In genomic region chr5:135834639-135835529, GRCh38 we compare ENCODE assay signal across 8 cellular contexts. TPM values are rescaled to one million over a fixed set of nuclear protein-coding genes. Genes with fewer than 3 reads are reported as not detected.
A peak's percentile ranks its signal among the peaks of the same experiment; 100 is the strongest.
DNase-seq lines count a peak whose midpoint lies in the region; ATAC-seq and TF ChIP-seq lines count a peak whose summit lies in the region.

Gene SLC25A48, plus strand, starts transcription at chr5:135834663. Its CDS starts 185 bp downstream, at chr5:135834848.

- CTCF ChIA-PET in activated CD4-positive, alpha-beta T cell treated with anti-CD3 and anti-CD28 coated beads, Interleukin-2, amount 10 ng/mL, durations not matched to agents 7 days and 5 days (lab: Charles Lee): interaction anchor here (0.9 kb wide), 2 partner anchors 8 to 283 kb away, joined by 3 read pairs; no protein-coding TSS in a partner anchor

- peak; percentile 75 for TF ChIP-seq CTCF in LNCAP (IDR thresholded peaks at IDR 0.05)

- POLR2A ChIA-PET in activated CD4-positive, alpha-beta T cell treated with anti-CD3 and anti-CD28 coated beads, Interleukin-2, amount 10 ng/mL, durations not matched to agents 7 days and 5 days (lab: Charles Lee): no interaction called here

- peaks cover 5% of the 10 kb centered on the region for H3K9me3 Mint-ChIP-seq in activated CD4-positive, alpha-beta T cell treated with anti-CD3 and anti-CD28 coated beads, Interleukin-2, amount 10 ng/mL, durations not matched to agents 7 days and 5 days

- peaks cover 47% of the 10 kb centered on the region for H3K27me3 Mint-ChIP-seq in activated CD4-positive, alpha-beta T cell treated with anti-CD3 and anti-CD28 coated beads, Interleukin-2, amount 10 ng/mL, durations not matched to agents 7 days and 5 days

- peak; percentile 19 to 45 (median 27) for DNase-seq in stimulated activated CD4-positive, alpha-beta T cell treated with anti-CD3 and anti-CD28 coated beads, Interleukin-12 subunit alpha, Interleukin-12 subunit beta, amount 100 ng/mL, for 48 hours (ENCODE audit: low read depth in 2 of 3, low spot score in 1 of 3)
- DNase-seq in stimulated activated CD4-positive, alpha-beta T cell treated with anti-CD3 and anti-CD28 coated beads, Interleukin-12 subunit alpha, Interleukin-12 subunit beta, amount 100 ng/mL, for 4 hours: no peak
- DNase-seq in activated CD4-positive, alpha-beta T cell treated with anti-CD3 and anti-CD28 coated beads, Interleukin-2, amount 10 ng/mL, durations not matched to agents 7 days and 5 days: peak; percentile 37
- DNase-seq in glomerular visceral epithelial cell (ENCODE audit: extremely low spot score) (peak; percentile 61), posterior cingulate gyrus (peak; percentile 53 to 95 (median 70)), GDM1 (lab: John Stamatoyannopoulos, UW) (no peak)

- no peak for ATAC-seq in GM19023 (IDR thresholded peaks at IDR 0.05; ENCODE audit: unreplicated experiment)

- H3K4me1 Mint-ChIP-seq in activated CD4-positive, alpha-beta T cell treated with anti-CD3 and anti-CD28 coated beads, Interleukin-2, amount 10 ng/mL, durations not matched to agents 7 days and 5 days: peaks cover 3% of the 10 kb centered on the region

- H3K4me3 Mint-ChIP-seq in activated CD4-positive, alpha-beta T cell treated with anti-CD3 and anti-CD28 coated beads, Interleukin-2, amount 10 ng/mL, durations not matched to agents 7 days and 5 days: no peak within 1 kb of the TSS

- no peaks in the 10 kb centered on the region for H3K36me3 Mint-ChIP-seq in activated CD4-positive, alpha-beta T cell treated with anti-CD3 and anti-CD28 coated beads, Interleukin-2, amount 10 ng/mL, durations not matched to agents 7 days and 5 days (ENCODE audit: low read depth)

- intact Hi-C loops in posterior cingulate gyrus (cut with DNase I): loop anchor here (5.0 kb wide), 2 partner anchors 47 to 368 kb away; no protein-coding TSS in a partner anchor

- no peak within 1 kb of the TSS for H3K27ac Mint-ChIP-seq in activated CD4-positive, alpha-beta T cell treated with anti-CD3 and anti-CD28 coated beads, Interleukin-2, amount 10 ng/mL, durations not matched to agents 7 days and 5 days

RNA-seq across cellular contexts. Expression of gene SLC25A48, which starts in this region (rescaled TPM):
- total RNA-seq in activated CD4-positive, alpha-beta T cell treated with anti-CD3 and anti-CD28 coated beads, Interleukin-2, amount 10 ng/mL, durations not matched to agents 7 days and 5 days: not detected

Comparison
In these comparisons a context has a peak if more than half of its experiments do, and no peak if none do; other contexts are left out.
1. DNase-seq: peak in stimulated activated CD4-positive, alpha-beta T cell treated with anti-CD3 and anti-CD28 coated beads, Interleukin-12 subunit alpha, Interleukin-12 subunit beta, amount 100 ng/mL, for 48 hours (3 of 3), glomerular visceral epithelial cell (single experiment) and posterior cingulate gyrus (10 of 10); none in stimulated activated CD4-positive, alpha-beta T cell treated with anti-CD3 and anti-CD28 coated beads, Interleukin-12 subunit alpha, Interleukin-12 subunit beta, amount 100 ng/mL, for 4 hours (single experiment) and GDM1 (single experiment).
2. Peak in DNase-seq in activated CD4-positive, alpha-beta T cell treated with anti-CD3 and anti-CD28 coated beads, Interleukin-2, amount 10 ng/mL, durations not matched to agents 7 days and 5 days; RNA of the gene not detected or under 1 TPM.